In genomic region chr7:85573849-85574248, GRCh38 we compare ENCODE assay signal across 35 cellular contexts.
DNase-seq lines count a peak whose midpoint lies in the region; ATAC-seq and TF ChIP-seq lines count a peak whose summit lies in the region.
"Had no signal": no experiment of that assay in that cellular context is flagged by ENCODE, and none has a peak within 500 bp of the region (broad histone marks: within the 10 kb centered on the region; RNA-seq: fewer than 3 reads in every experiment).

No MANE protein-coding gene starts in this region.

- no peaks in the 10 kb centered on the region for H3K4me1 Mint-ChIP-seq in naive B cell
- H3K4me1 Mint-ChIP-seq in CD14-positive monocyte: peaks cover 7% of the 10 kb centered on the region
- H3K4me1 Mint-ChIP-seq: CD8-positive, alpha-beta memory T cell; T-cell had no signal

- DNase-seq in NB4 (ENCODE audit: low read depth) (peak; percentile 49), SKM-1 (lab: John Stamatoyannopoulos, UW; ENCODE audit: unreplicated experiment) (peak; percentile 37), naive B cell (no peak), CD14-positive monocyte (ENCODE audit: low spot score) (no peak), DMS 273 treated with DMSO at 0.1 percent for 48 hours (lab: John Stamatoyannopoulos, UW) (no peak)
- no peak for DNase-seq in activated CD8-positive, alpha-beta memory T cell treated with anti-CD3 and anti-CD28 coated beads for 24 hours
- DNase-seq: activated CD8-positive, alpha-beta T cell treated with anti-CD3 and anti-CD28 coated beads for 36 hours; amygdala; brain microvascular endothelial cell; CD8-positive, alpha-beta memory T cell; EL; foreskin fibroblast; H7; head of caudate nucleus; islet precursor cell; left ventricle myocardium inferior; mesendoderm; NCI-H2029; right lobe of liver; SJCRH30; spleen; stimulated activated CD4-positive, alpha-beta T cell treated with anti-CD3 and anti-CD28 coated beads, Interleukin-2, amount 100 ng/mL, for 24 hours; stomach; T-cell; thyroid gland had no signal

- no peak overlapping the region for H3K4me3 ChIP-seq in NB4 (ENCODE audit: low read depth, low read length)
- H3K4me3 ChIP-seq: A549, esophagus muscularis mucosa, left ventricle myocardium inferior, prostate gland, right lobe of liver, SJCRH30, spleen, stomach, thyroid gland, vagina had no signal

- H3K27me3 Mint-ChIP-seq in naive B cell: peaks cover 0 to 4% (median 0%) of the 10 kb centered on the region in 3 donors
- peaks cover 0 to 1% (median 1%) of the 10 kb centered on the region in 3 donors for H3K27me3 Mint-ChIP-seq in CD14-positive monocyte (ENCODE audit: low read depth in 3 of 3)
- H3K27me3 Mint-ChIP-seq: activated CD8-positive, alpha-beta T cell treated with anti-CD3 and anti-CD28 coated beads for 36 hours; B cell; CD8-positive, alpha-beta memory T cell; T-cell had no signal

- H3K27ac Mint-ChIP-seq in naive B cell (no peak overlapping the region), CD14-positive monocyte (no peak overlapping the region)
- H3K27ac Mint-ChIP-seq: activated CD8-positive, alpha-beta T cell treated with anti-CD3 and anti-CD28 coated beads for 36 hours; activated naive CD4-positive, alpha-beta T cell treated with anti-CD3 and anti-CD28 coated beads, Interleukin-2, amount 50 U/mL, for 72 hours; activated T-helper 2 cell treated with anti-CD3 and anti-CD28 coated beads, Interferon-gamma antibody, Interleukin-2, Interleukin-4, amounts not matched to agents 10 μg/mL and 5 μg/mL and 100 μg/mL, durations not matched to agents 14 hours and 24 hours and 36 hours; B cell; CD8-positive, alpha-beta memory T cell; T-cell had no signal

- H3K4me3 Mint-ChIP-seq in naive B cell (no peak overlapping the region), CD14-positive monocyte (no peak overlapping the region)
- H3K4me3 Mint-ChIP-seq: activated CD8-positive, alpha-beta T cell treated with anti-CD3 and anti-CD28 coated beads for 36 hours; B cell; CD8-positive, alpha-beta memory T cell; T-cell had no signal

- intact Hi-C loops in CD14-positive monocyte (cut with micrococcal nuclease): no loop called here

- ATAC-seq in GM18867 (IDR thresholded peaks at IDR 0.05; ENCODE audit: unreplicated experiment): peak; percentile 44
- peak; percentile 45 to 75 for ATAC-seq in naive B cell (ENCODE audit: low read depth in 2 of 2)
- ATAC-seq in HG03432 (IDR thresholded peaks at IDR 0.05; ENCODE audit: unreplicated experiment): no peak
- ATAC-seq: A549; activated CD8-positive, alpha-beta T cell treated with anti-CD3 and anti-CD28 coated beads for 36 hours; activated naive CD4-positive, alpha-beta T cell treated with anti-CD3 and anti-CD28 coated beads, Interleukin-2, amount 50 U/mL, for 72 hours; HepG2; right lobe of liver; T-cell had no signal

- no peak for TF ChIP-seq POLR2A in NB4 (IDR thresholded peaks at IDR 0.05; ENCODE audit: extremely low read depth, insufficient read length)

- H3K9me3 Mint-ChIP-seq in naive B cell (no peaks in the 10 kb centered on the region), CD14-positive monocyte (no peaks in the 10 kb centered on the region)
- H3K9me3 Mint-ChIP-seq: activated CD8-positive, alpha-beta T cell treated with anti-CD3 and anti-CD28 coated beads for 36 hours; activated naive CD4-positive, alpha-beta T cell treated with anti-CD3 and anti-CD28 coated beads, Interleukin-2, amount 50 U/mL, for 72 hours; activated T-helper 2 cell treated with anti-CD3 and anti-CD28 coated beads, Interferon-gamma antibody, Interleukin-2, Interleukin-4, amounts not matched to agents 10 μg/mL and 5 μg/mL and 100 μg/mL, durations not matched to agents 14 hours and 24 hours and 36 hours; T-cell had no signal

- TF ChIP-seq CTCF in NB4 (IDR thresholded peaks at IDR 0.05; ENCODE audit: low read depth, low read length): no peak
- no peak for TF ChIP-seq CTCF in CD14-positive monocyte (IDR thresholded peaks at IDR 0.05)

- H3K36me3 Mint-ChIP-seq in naive B cell: no peaks in the 10 kb centered on the region
- no peaks in the 10 kb centered on the region for H3K36me3 Mint-ChIP-seq in CD14-positive monocyte
- H3K36me3 Mint-ChIP-seq: activated naive CD4-positive, alpha-beta T cell treated with anti-CD3 and anti-CD28 coated beads, Interleukin-2, amount 50 U/mL, for 72 hours; CD8-positive, alpha-beta memory T cell; T-cell had no signal

Comparison
In these comparisons a context has a peak if more than half of its experiments do, and no peak if none do; other contexts are left out.
1. DNase-seq: peak in NB4 (single experiment) and SKM-1 (single experiment); none in naive B cell (single experiment), CD14-positive monocyte (single experiment), DMS 273 treated with DMSO at 0.1 percent for 48 hours (single experiment) and activated CD8-positive, alpha-beta memory T cell treated with anti-CD3 and anti-CD28 coated beads for 24 hours (single experiment).